Comparison of ENCODE assay signal across 23 cellular contexts in the genomic region with DNA sequence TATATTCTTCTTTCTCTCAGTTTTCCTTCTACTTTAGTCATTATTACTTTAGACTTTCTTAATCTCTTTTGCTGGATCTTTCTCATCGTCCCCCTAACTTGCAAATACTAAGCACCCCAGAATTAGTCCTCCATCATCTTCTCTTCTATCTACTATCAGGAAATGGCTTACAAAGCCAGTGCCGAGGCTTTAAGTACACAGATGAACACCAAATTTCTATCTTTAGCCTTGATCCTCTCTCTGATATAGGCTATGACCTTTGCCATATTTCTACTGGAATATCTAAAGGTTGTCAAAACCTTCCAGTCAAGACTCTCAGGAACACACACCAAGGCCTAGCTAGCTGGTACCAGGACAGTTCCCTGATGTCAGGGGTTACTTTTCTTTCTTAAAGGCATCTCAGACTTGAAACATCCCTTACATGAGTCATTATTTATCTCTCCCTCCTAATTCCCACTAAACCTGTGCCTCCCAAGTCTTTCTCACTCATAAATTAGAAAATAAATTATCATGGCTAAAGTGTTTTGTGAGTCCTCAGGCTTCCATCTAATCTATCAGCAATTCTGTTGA.
A peak's percentile ranks its signal among the peaks of the same experiment; 100 is the strongest.
DNase-seq lines count a peak whose midpoint lies in the region; FAIRE-seq and TF ChIP-seq lines count a peak whose summit lies in the region.
"Had no signal": no experiment of that assay in that cellular context is flagged by ENCODE, and none has a peak within 500 bp of the region (broad histone marks: within the 10 kb centered on the region; RNA-seq: fewer than 3 reads in every experiment).

No MANE protein-coding gene starts in this region.

- H3K36me3 Mint-ChIP-seq in Caco-2 (ENCODE audit: insufficient read depth, unreplicated experiment): no peaks in the 10 kb centered on the region
- H3K36me3 Mint-ChIP-seq: activated CD4-positive, alpha-beta memory T cell treated with anti-CD3 and anti-CD28 coated beads for 36 hours; activated naive CD8-positive, alpha-beta T cell treated with anti-CD3 and anti-CD28 coated beads for 36 hours had no signal

- 63 to 73% (median 65%) methylated on average over 2 of the region's 2 CpGs for WGBS in small intestine, 3 donors
- WGBS in ovary, 3 donors: 81 to 91% (median 90%) methylated on average over 2 of the region's 2 CpGs

- H3K27me3 ChIP-seq in Caco-2 (replicated peaks; ENCODE audit: control insufficient read depth, insufficient read depth, low read length) (no peaks in the 10 kb centered on the region), MG63 (no peaks in the 10 kb centered on the region), right atrium auricular region (no peaks in the 10 kb centered on the region), small intestine (ENCODE audit: control insufficient read depth in 2 of 2, insufficient read depth in 2 of 2, low read length in 2 of 2) (no peaks in the 10 kb centered on the region), ovary (no peaks in the 10 kb centered on the region)
- H3K27me3 ChIP-seq: neutrophil, right lobe of liver had no signal

- H3K36me3 ChIP-seq in Caco-2 (ENCODE audit: control insufficient read depth, insufficient read depth, low read length) (no peaks in the 10 kb centered on the region), MG63 (0 out of 2 replicates have a peak, but pooled peaks cover 3% of the 10 kb centered on the region), right atrium auricular region (no peaks in the 10 kb centered on the region), small intestine (ENCODE audit: control insufficient read depth in 2 of 2, insufficient read depth in 2 of 2, low read length in 2 of 2) (no peaks in the 10 kb centered on the region), ovary (no peaks in the 10 kb centered on the region)
- H3K36me3 ChIP-seq: neutrophil, right lobe of liver, suprapubic skin had no signal

- H3K9me3 ChIP-seq in Caco-2 (no peaks in the 10 kb centered on the region), MG63 (no peaks in the 10 kb centered on the region), right atrium auricular region (no peaks in the 10 kb centered on the region), small intestine (ENCODE audit: control insufficient read depth, low read depth) (no peaks in the 10 kb centered on the region), ovary (no peaks in the 10 kb centered on the region)
- H3K9me3 ChIP-seq: neutrophil, right lobe of liver, suprapubic skin had no signal

- no peaks in the 10 kb centered on the region for H3K27me3 Mint-ChIP-seq in Caco-2 (ENCODE audit: insufficient read depth, unreplicated experiment)
- H3K27me3 Mint-ChIP-seq: activated CD4-positive, alpha-beta memory T cell treated with anti-CD3 and anti-CD28 coated beads for 36 hours; central memory CD8-positive, alpha-beta T cell had no signal

- POLR2A ChIA-PET in Caco-2 (lab: Charles Lee): no interaction called here

- CTCF ChIA-PET in Caco-2 (lab: Charles Lee): interaction anchor here (1.0 kb wide), 1 partner anchor 41 kb away, joined by 4 read pairs; no protein-coding TSS in a partner anchor

- no peak for DNase-seq in Caco-2
- DNase-seq in MG63: peak; percentile 25
- DNase-seq in cardiac fibroblast (ENCODE audit: low read depth in 2 of 2): peak; percentile 44 to 77
- peak; percentile 30 for DNase-seq in kidney tubule cell (ENCODE audit: low spot score)
- DNase-seq in right atrium auricular region (ENCODE audit: low spot score): no peak
- no peak for DNase-seq in activated CD8-positive, alpha-beta memory T cell treated with anti-CD3 and anti-CD28 coated beads, Interleukin-2, amount 50 U/mL, for 4 hours
- no peak for DNase-seq in small intestine
- DNase-seq in ovary: no peak
- DNase-seq: activated CD4-positive, alpha-beta memory T cell treated with anti-CD3 and anti-CD28 coated beads for 36 hours; activated naive CD8-positive, alpha-beta T cell treated with anti-CD3 and anti-CD28 coated beads for 36 hours; activated T-cell treated with anti-CD3 and anti-CD28 coated beads, Interleukin-2, amount 50 U/mL, for 72 hours; H9; midbrain; MM.1S; NCI-H187 treated with DMSO at 0.1 percent for 48 hours; NCI-H510A; right lobe of liver; stimulated activated CD4-positive, alpha-beta T cell treated with anti-CD3 and anti-CD28 coated beads, Interleukin-4, amount 100 ng/mL, for 24 hours; stimulated activated CD8-positive, alpha-beta memory T cell treated with anti-CD3 and anti-CD28 coated beads, Interleukin-4, amount 100 ng/mL, for 48 hours had no signal

- H3K27ac ChIP-seq in right atrium auricular region: no peak overlapping the region
- peak overlapping the region in 1 of 2 donors; percentile 28 for H3K27ac ChIP-seq in small intestine (ENCODE audit: low read depth in 1 of 2, low read length in 1 of 2)
- H3K27ac ChIP-seq in ovary: no peak overlapping the region
- H3K27ac ChIP-seq: neutrophil, right lobe of liver, suprapubic skin had no signal

- peaks cover 33% of the 10 kb centered on the region for H3K4me1 ChIP-seq in Caco-2
- H3K4me1 ChIP-seq in right atrium auricular region: no peaks in the 10 kb centered on the region
- H3K4me1 ChIP-seq in small intestine (ENCODE audit: control insufficient read depth in 2 of 2, insufficient read depth in 1 of 2, low read depth in 1 of 2, low read length in 1 of 2): no peaks in the 10 kb centered on the region
- no peaks in the 10 kb centered on the region for H3K4me1 ChIP-seq in ovary (ENCODE audit: insufficient read depth)
- H3K4me1 ChIP-seq: right lobe of liver, suprapubic skin had no signal

- BruUV-seq in Caco-2 (replicated peaks; lab: Mats Ljungman, UMichigan): TSS peak; percentile 84

- no peaks in the 10 kb centered on the region for H3K9me3 Mint-ChIP-seq in Caco-2 (ENCODE audit: unreplicated experiment)
- H3K9me3 Mint-ChIP-seq: activated CD4-positive, alpha-beta memory T cell treated with anti-CD3 and anti-CD28 coated beads for 36 hours; activated naive CD8-positive, alpha-beta T cell treated with anti-CD3 and anti-CD28 coated beads for 36 hours; activated T-cell treated with anti-CD3 and anti-CD28 coated beads, Interleukin-2, amount 50 U/mL, for 72 hours; central memory CD8-positive, alpha-beta T cell; H9 had no signal

- H3K4me3 ChIP-seq in Caco-2 (ENCODE audit: low read depth, low read length): no peak overlapping the region
- no peak overlapping the region for H3K4me3 ChIP-seq in MG63
- no peak overlapping the region for H3K4me3 ChIP-seq in cardiac fibroblast (replicated peaks in 1 of 2; ENCODE audit: low read depth in 2 of 2, low read length in 2 of 2)
- H3K4me3 ChIP-seq in right atrium auricular region: no peak overlapping the region
- H3K4me3 ChIP-seq in small intestine (ENCODE audit: low read depth in 1 of 2, low read length in 2 of 2): no peak overlapping the region
- no peak overlapping the region for H3K4me3 ChIP-seq in ovary
- H3K4me3 ChIP-seq: right lobe of liver, suprapubic skin had no signal

- H3K4me3 Mint-ChIP-seq in Caco-2 (ENCODE audit: unreplicated experiment): no peak overlapping the region
- H3K4me3 Mint-ChIP-seq: activated CD4-positive, alpha-beta memory T cell treated with anti-CD3 and anti-CD28 coated beads for 36 hours; activated naive CD8-positive, alpha-beta T cell treated with anti-CD3 and anti-CD28 coated beads for 36 hours; activated T-cell treated with anti-CD3 and anti-CD28 coated beads, Interleukin-2, amount 50 U/mL, for 72 hours; central memory CD8-positive, alpha-beta T cell; H9 had no signal

- TF ChIP-seq CTCF in Caco-2 (IDR thresholded peaks at IDR 0.05; ENCODE audit: insufficient read depth in 1 of 2, low read depth in 1 of 2, low read length in 1 of 2, severe bottlenecking in 1 of 2, unreplicated experiment in 1 of 2) (no peak), cardiac fibroblast (IDR thresholded peaks at IDR 0.05; ENCODE audit: low read depth, low read length) (no peak), right atrium auricular region (IDR thresholded peaks at IDR 0.05) (no peak), ovary (IDR thresholded peaks at IDR 0.05) (no peak)

- no peak overlapping the region for H3K27ac Mint-ChIP-seq in Caco-2 (ENCODE audit: unreplicated experiment)
- H3K27ac Mint-ChIP-seq: activated CD4-positive, alpha-beta memory T cell treated with anti-CD3 and anti-CD28 coated beads for 36 hours; activated naive CD8-positive, alpha-beta T cell treated with anti-CD3 and anti-CD28 coated beads for 36 hours; activated T-cell treated with anti-CD3 and anti-CD28 coated beads, Interleukin-2, amount 50 U/mL, for 72 hours; H9 had no signal

- TF ChIP-seq EP300 in ovary (IDR thresholded peaks at IDR 0.05): no peak

- H3K4me1 Mint-ChIP-seq in Caco-2 (ENCODE audit: low read depth, unreplicated experiment): no peaks in the 10 kb centered on the region
- H3K4me1 Mint-ChIP-seq: activated naive CD8-positive, alpha-beta T cell treated with anti-CD3 and anti-CD28 coated beads for 36 hours; central memory CD8-positive, alpha-beta T cell had no signal

- no peak for TF ChIP-seq POLR2A in ovary (IDR thresholded peaks at IDR 0.05)

- intact Hi-C loops in Caco-2 (cut with micrococcal nuclease; ENCODE audit: unreplicated experiment) (no loop called here), ovary (cut with DNase I) (no loop called here)

- FAIRE-seq in small intestine (lab: Jason Lieb, UNC): no peak
- FAIRE-seq: islet of Langerhans had no signal

Comparison
In these comparisons a context has a peak if more than half of its experiments do, and no peak if none do; other contexts are left out.
1. DNase-seq: peak in MG63 (single experiment), cardiac fibroblast (2 of 2) and kidney tubule cell (single experiment); none in Caco-2 (0 of 2), right atrium auricular region (single experiment), activated CD8-positive, alpha-beta memory T cell treated with anti-CD3 and anti-CD28 coated beads, Interleukin-2, amount 50 U/mL, for 4 hours (single experiment), small intestine (single experiment) and ovary (0 of 5).